13 cellular contexts compared by ENCODE assay signal in genomic region chr1:218785928-218786327, GRCh38.
DNase-seq lines count a peak whose midpoint lies in the region; ATAC-seq and TF ChIP-seq lines count a peak whose summit lies in the region.
"Had no signal": no experiment of that assay in that cellular context is flagged by ENCODE, and none has a peak within 500 bp of the region (broad histone marks: within the 10 kb centered on the region; RNA-seq: fewer than 3 reads in every experiment).

No MANE protein-coding gene starts in this region.

- H3K27ac Mint-ChIP-seq in chondrocyte (ENCODE audit: unreplicated experiment) (peak overlapping the region; percentile 80), WTC11 (no peak overlapping the region)
- no peak overlapping the region for H3K27ac Mint-ChIP-seq in natural killer cell treated with Interleukin-12 subunit alpha and Interleukin-12 subunit beta and Interleukin-15 and Interleukin-18, amount 100 ng/mL, for 72 hours
- H3K27ac Mint-ChIP-seq: activated naive CD8-positive, alpha-beta T cell treated with anti-CD3 and anti-CD28 coated beads, Interleukin-2, amount 10 ng/mL, durations not matched to agents 7 days and 5 days; stimulated activated naive B cell treated with anti-CD40 and anti-IgM and Interleukin-4, amounts not matched to agents 10 μg/mL and 1 μg/mL and 100 μg/mL, for 72 hours had no signal

- H3K27me3 ChIP-seq in IMR-90 (ENCODE audit: control insufficient read depth, insufficient read depth, low read length): no peaks in the 10 kb centered on the region

- H3K4me3 Mint-ChIP-seq in chondrocyte (ENCODE audit: unreplicated experiment): peak overlapping the region; percentile 5
- no peak overlapping the region for H3K4me3 Mint-ChIP-seq in WTC11
- no peak overlapping the region for H3K4me3 Mint-ChIP-seq in natural killer cell treated with Interleukin-12 subunit alpha and Interleukin-12 subunit beta and Interleukin-15 and Interleukin-18, amount 100 ng/mL, for 72 hours
- H3K4me3 Mint-ChIP-seq: activated naive CD8-positive, alpha-beta T cell treated with anti-CD3 and anti-CD28 coated beads, Interleukin-2, amount 10 ng/mL, durations not matched to agents 7 days and 5 days; neural crest cell; stimulated activated naive B cell treated with anti-CD40 and anti-IgM and Interleukin-4, amounts not matched to agents 10 μg/mL and 1 μg/mL and 100 μg/mL, for 72 hours had no signal

- no peak for TF ChIP-seq CTCF in IMR-90 (conservative IDR thresholded peaks at IDR 0.05; ENCODE audit: low read depth, low read length)
- no peak for TF ChIP-seq CTCF in chondrocyte (IDR thresholded peaks at IDR 0.05)
- no peak for TF ChIP-seq CTCF in WTC11 (IDR thresholded peaks at IDR 0.05)

- ATAC-seq in IMR-90 (ENCODE audit: low read depth) (no peak; the same call in 1 of the 2 replicates), WTC11 (no peak)
- ATAC-seq in natural killer cell treated with Interleukin-12 subunit alpha and Interleukin-12 subunit beta and Interleukin-15 and Interleukin-18, amount 100 ng/mL, for 72 hours: no peak
- ATAC-seq: stimulated activated naive B cell treated with anti-CD40 and anti-IgM and Interleukin-4, amounts not matched to agents 10 μg/mL and 1 μg/mL and 100 μg/mL, for 72 hours had no signal

- no peak overlapping the region for H2BK120ac ChIP-seq in IMR-90 (ENCODE audit: low read depth, low read length)

- H2BK15ac ChIP-seq in IMR-90 (ENCODE audit: low read depth, low read length): no peak overlapping the region; the same call in 2 of the 3 replicates

- H2AK5ac ChIP-seq in IMR-90 (ENCODE audit: low read depth, low read length): no peak overlapping the region

- H3K9me3 Mint-ChIP-seq in chondrocyte (ENCODE audit: low read depth) (peaks cover 15% of the 10 kb centered on the region), WTC11 (peaks cover 7% of the 10 kb centered on the region)
- H3K9me3 Mint-ChIP-seq in natural killer cell treated with Interleukin-12 subunit alpha and Interleukin-12 subunit beta and Interleukin-15 and Interleukin-18, amount 100 ng/mL, for 72 hours: peaks cover 13% of the 10 kb centered on the region
- H3K9me3 Mint-ChIP-seq: activated naive CD8-positive, alpha-beta T cell treated with anti-CD3 and anti-CD28 coated beads, Interleukin-2, amount 10 ng/mL, durations not matched to agents 7 days and 5 days had no signal

- no peak overlapping the region for H2BK5ac ChIP-seq in IMR-90 (ENCODE audit: low read depth, low read length, poor library complexity, severe bottlenecking)

- H3K23ac ChIP-seq in IMR-90 (ENCODE audit: low read depth, low read length): no peak overlapping the region

- no peaks in the 10 kb centered on the region for H4K20me1 ChIP-seq in IMR-90 (ENCODE audit: insufficient read depth, low read length)

- H3K79me1 ChIP-seq in IMR-90 (ENCODE audit: low read depth in 1 of 2, low read length in 2 of 2): no peaks in the 10 kb centered on the region

- H3K4me1 Mint-ChIP-seq in chondrocyte (ENCODE audit: low read depth) (peaks cover 16% of the 10 kb centered on the region), WTC11 (peaks cover 6% of the 10 kb centered on the region)
- no peaks in the 10 kb centered on the region for H3K4me1 Mint-ChIP-seq in natural killer cell treated with Interleukin-12 subunit alpha and Interleukin-12 subunit beta and Interleukin-15 and Interleukin-18, amount 100 ng/mL, for 72 hours (ENCODE audit: low read depth in 2 of 2)
- H3K4me1 Mint-ChIP-seq: activated naive CD8-positive, alpha-beta T cell treated with anti-CD3 and anti-CD28 coated beads, Interleukin-2, amount 10 ng/mL, durations not matched to agents 7 days and 5 days; stimulated activated naive B cell treated with anti-CD40 and anti-IgM and Interleukin-4, amounts not matched to agents 10 μg/mL and 1 μg/mL and 100 μg/mL, for 72 hours had no signal

- TF ChIP-seq RAD21 in IMR-90 (IDR thresholded peaks at IDR 0.05; ENCODE audit: low read length): no peak

- TF ChIP-seq POLR2A in IMR-90 (IDR thresholded peaks at IDR 0.05; ENCODE audit: low read depth, low read length): no peak

- peaks cover 5% of the 10 kb centered on the region for H3K36me3 Mint-ChIP-seq in chondrocyte (ENCODE audit: low read depth)
- H3K36me3 Mint-ChIP-seq in WTC11: no peaks in the 10 kb centered on the region
- H3K36me3 Mint-ChIP-seq in natural killer cell treated with Interleukin-12 subunit alpha and Interleukin-12 subunit beta and Interleukin-15 and Interleukin-18, amount 100 ng/mL, for 72 hours: no peaks in the 10 kb centered on the region
- H3K36me3 Mint-ChIP-seq: activated naive CD8-positive, alpha-beta T cell treated with anti-CD3 and anti-CD28 coated beads, Interleukin-2, amount 10 ng/mL, durations not matched to agents 7 days and 5 days; stimulated activated naive B cell treated with anti-CD40 and anti-IgM and Interleukin-4, amounts not matched to agents 10 μg/mL and 1 μg/mL and 100 μg/mL, for 72 hours had no signal

- no TSS peak for BruUV-seq in IMR-90 (replicated peaks; lab: Mats Ljungman, UMichigan)

- no peaks in the 10 kb centered on the region for H3K9me3 ChIP-seq in IMR-90 (ENCODE audit: control insufficient read depth, insufficient read depth, low read length)

- H3K27ac ChIP-seq in IMR-90 (ENCODE audit: insufficient read depth, low read length): no peak overlapping the region

- no peaks in the 10 kb centered on the region for H3K36me3 ChIP-seq in IMR-90 (ENCODE audit: control insufficient read depth, insufficient read depth, low read length)

- no peak overlapping the region for H2AFZ ChIP-seq in IMR-90 (replicated peaks; ENCODE audit: low read length, poor library complexity)

- no peak overlapping the region for H4K91ac ChIP-seq in IMR-90 (ENCODE audit: insufficient read depth, low read depth, low read length)

- WGBS in IMR-90 (ENCODE audit: extremely low coverage in 2 of 2, insufficient read length in 1 of 2), 2 experiments: no CpG with 5 or more reads among the region's 4 CpGs

- no peak overlapping the region for H2BK20ac ChIP-seq in IMR-90 (ENCODE audit: low read depth, low read length)

- in situ Hi-C loops in IMR-90 (cut with MboI; ENCODE audit: low sequenced_read_pairs): no loop called here

- H3K9ac ChIP-seq in IMR-90 (ENCODE audit: low read depth, low read length): no peak overlapping the region

- H3K14ac ChIP-seq in IMR-90 (replicated peaks; ENCODE audit: low read depth, low read length): no peak overlapping the region

- dilution Hi-C loops in IMR-90 (cut with HindIII; ENCODE audit: low sequenced_read_pairs, unreplicated experiment): no loop called here

- no peak overlapping the region for H4K5ac ChIP-seq in IMR-90 (ENCODE audit: low read depth, low read length)

- intact Hi-C loops in IMR-90 (cut with micrococcal nuclease): no loop called here

- no peak overlapping the region for H3K4ac ChIP-seq in IMR-90 (ENCODE audit: low read depth, low read length)

- POLR2A ChIA-PET in IMR-90 (lab: Charles Lee; ENCODE audit: unreplicated experiment): no interaction called here
- POLR2A ChIA-PET in WTC11 (lab: Charles Lee): no interaction called here

- H3K4me2 ChIP-seq in IMR-90 (ENCODE audit: low read depth, low read length): no peak overlapping the region

- H3K18ac ChIP-seq in IMR-90 (ENCODE audit: low read depth, low read length): no peak overlapping the region

- H3K4me3 ChIP-seq in IMR-90 (ENCODE audit: insufficient read depth, low read depth, low read length): no peak overlapping the region

- H2AK9ac ChIP-seq in IMR-90 (replicated peaks; ENCODE audit: low read depth, low read length, poor library complexity): no peak overlapping the region

- no peak overlapping the region for H4K8ac ChIP-seq in IMR-90 (ENCODE audit: low read depth in 2 of 2, low read length in 2 of 2)

- CTCF ChIA-PET in IMR-90 (lab: Yijun Ruan, JAX): no interaction called here
- CTCF ChIA-PET in WTC11 (lab: Charles Lee): no interaction called here

- 0 out of 2 replicates have a peak overlapping the region, but pooled peaks have one; percentile 6 for H3K56ac ChIP-seq in IMR-90 (ENCODE audit: extremely low read depth, insufficient read depth, low read length)

- no peaks in the 10 kb centered on the region; the same call in 1 of the 2 replicates for H3K4me1 ChIP-seq in IMR-90 (ENCODE audit: control insufficient read depth, insufficient read depth, low read length)

- no peaks in the 10 kb centered on the region for H3K9me1 ChIP-seq in IMR-90 (ENCODE audit: insufficient read depth, low read length)

- H3K27me3 Mint-ChIP-seq in chondrocyte (ENCODE audit: low read depth): no peaks in the 10 kb centered on the region
- no peaks in the 10 kb centered on the region for H3K27me3 Mint-ChIP-seq in WTC11 (ENCODE audit: low read depth)
- no peaks in the 10 kb centered on the region for H3K27me3 Mint-ChIP-seq in natural killer cell treated with Interleukin-12 subunit alpha and Interleukin-12 subunit beta and Interleukin-15 and Interleukin-18, amount 100 ng/mL, for 72 hours
- H3K27me3 Mint-ChIP-seq: activated naive CD8-positive, alpha-beta T cell treated with anti-CD3 and anti-CD28 coated beads, Interleukin-2, amount 10 ng/mL, durations not matched to agents 7 days and 5 days; stimulated activated naive B cell treated with anti-CD40 and anti-IgM and Interleukin-4, amounts not matched to agents 10 μg/mL and 1 μg/mL and 100 μg/mL, for 72 hours had no signal

- peak; percentile 29 for DNase-seq in IMR-90
- no peak for DNase-seq in chondrocyte (ENCODE audit: low spot score)
- peak; percentile 48 for DNase-seq in inferior parietal cortex (ENCODE audit: extremely low spot score)
- peak; percentile 90 for DNase-seq in stromal cell of bone marrow (ENCODE audit: low read depth)
- DNase-seq in T-helper 1 cell: no peak
- no peak for DNase-seq in WTC11 (ENCODE audit: low spot score)
- no peak for DNase-seq in natural killer cell treated with Interleukin-12 subunit alpha and Interleukin-12 subunit beta and Interleukin-15 and Interleukin-18, amount 100 ng/mL, for 72 hours (ENCODE audit: low spot score)
- no peak for DNase-seq in stimulated activated CD4-positive, alpha-beta T cell treated with anti-CD3 and anti-CD28 coated beads, Interleukin-2, amount 100 ng/mL, for 24 hours
- DNase-seq: activated naive CD8-positive, alpha-beta T cell treated with anti-CD3 and anti-CD28 coated beads, Interleukin-2, amount 10 ng/mL, durations not matched to agents 7 days and 5 days; H7; NCI-H2107; stimulated activated naive B cell treated with anti-CD40 and anti-IgM and Interleukin-4, amounts not matched to agents 10 μg/mL and 1 μg/mL and 100 μg/mL, for 72 hours had no signal

TF ChIP-seq in IMR-90, 13 proteins besides CTCF, POLR2A, EP300 and RAD21 (continues in another document):
- TF ChIP-seq BHLHE40 (IDR thresholded peaks at IDR 0.05; ENCODE audit: low read depth, low read length): no peak

TF ChIP-seq in WTC11, 78 proteins besides CTCF, POLR2A, EP300 and RAD21 (continues in another document):
- no peak for TF ChIP-seq ZNF423 (CRISPR knock-in tag; IDR thresholded peaks at IDR 0.05)

Comparison
In these comparisons a context has a peak if more than half of its experiments do, and no peak if none do; other contexts are left out.
1. DNase-seq: peak in IMR-90 (single experiment), inferior parietal cortex (single experiment) and stromal cell of bone marrow (single experiment); none in chondrocyte (single experiment), T-helper 1 cell (0 of 5), WTC11 (single experiment), natural killer cell treated with Interleukin-12 subunit alpha and Interleukin-12 subunit beta and Interleukin-15 and Interleukin-18, amount 100 ng/mL, for 72 hours (single experiment) and stimulated activated CD4-positive, alpha-beta T cell treated with anti-CD3 and anti-CD28 coated beads, Interleukin-2, amount 100 ng/mL, for 24 hours (0 of 2).